In genomic region chr1:172708452-172708851, GRCh38 we compare ENCODE assay signal across 15 cellular contexts. TPM values are rescaled to one million over a fixed set of nuclear protein-coding genes. Genes with fewer than 3 reads are reported as not detected.
DNase-seq lines count a peak whose midpoint lies in the region; ATAC-seq lines count a peak whose summit lies in the region.
"Had no signal": no experiment of that assay in that cellular context is flagged by ENCODE, and none has a peak within 500 bp of the region (broad histone marks: within the 10 kb centered on the region; RNA-seq: fewer than 3 reads in every experiment).

No MANE protein-coding gene starts in this region.

- no peak overlapping the region for H3K4me3 ChIP-seq in Karpas-422 (ENCODE audit: low read length)
- H3K4me3 ChIP-seq: GM12878, GM23248, prostate gland had no signal

- peaks cover 2% of the 10 kb centered on the region for H3K9me3 Mint-ChIP-seq in activated naive CD8-positive, alpha-beta T cell treated with anti-CD3 and anti-CD28 coated beads for 36 hours
- H3K9me3 Mint-ChIP-seq: activated B cell treated with CpG ODN at 0.5 μM for 24 hours had no signal

- H3K79me2 ChIP-seq in Karpas-422 (ENCODE audit: low read length) = no peaks in the 10 kb centered on the region

- no peak overlapping the region for H2AFZ ChIP-seq in Karpas-422 (ENCODE audit: low read length)
- H2AFZ ChIP-seq: GM23248 had no signal

- ATAC-seq in GM18520 (IDR thresholded peaks at IDR 0.05; ENCODE audit: unreplicated experiment) = no peak
- ATAC-seq in GM18517 (IDR thresholded peaks at IDR 0.05; ENCODE audit: unreplicated experiment) = no peak
- ATAC-seq: foreskin keratinocyte, GM12878 had no signal

- peaks cover 50% of the 10 kb centered on the region for H3K4me1 Mint-ChIP-seq in activated naive CD8-positive, alpha-beta T cell treated with anti-CD3 and anti-CD28 coated beads for 36 hours
- H3K4me1 Mint-ChIP-seq: activated B cell treated with CpG ODN at 0.5 μM for 24 hours had no signal

- H3K4me2 ChIP-seq in Karpas-422 (ENCODE audit: low read depth, low read length, poor library complexity, severe bottlenecking) = no peak overlapping the region
- H3K4me2 ChIP-seq: SK-N-SH had no signal

- peak overlapping the region; percentile 77 for H3K27ac Mint-ChIP-seq in activated naive CD8-positive, alpha-beta T cell treated with anti-CD3 and anti-CD28 coated beads for 36 hours
- H3K27ac Mint-ChIP-seq: activated B cell treated with CpG ODN at 0.5 μM for 24 hours had no signal

- no peaks in the 10 kb centered on the region for H3K27me3 Mint-ChIP-seq in activated naive CD8-positive, alpha-beta T cell treated with anti-CD3 and anti-CD28 coated beads for 36 hours
- H3K27me3 Mint-ChIP-seq: activated B cell treated with CpG ODN at 0.5 μM for 24 hours had no signal

- no peak overlapping the region for H3K27ac ChIP-seq in Karpas-422 (ENCODE audit: low read length)
- H3K27ac ChIP-seq: foreskin keratinocyte, GM23248, prostate gland had no signal

- H3K36me3 Mint-ChIP-seq in activated naive CD8-positive, alpha-beta T cell treated with anti-CD3 and anti-CD28 coated beads for 36 hours = peaks cover 2% of the 10 kb centered on the region

- peak overlapping the region; percentile 12 for H3K4me3 Mint-ChIP-seq in activated naive CD8-positive, alpha-beta T cell treated with anti-CD3 and anti-CD28 coated beads for 36 hours
- H3K4me3 Mint-ChIP-seq: activated B cell treated with CpG ODN at 0.5 μM for 24 hours had no signal

- H3K27me3 ChIP-seq in Karpas-422 (ENCODE audit: low read length) = no peaks in the 10 kb centered on the region
- H3K27me3 ChIP-seq: foreskin keratinocyte had no signal

- H3K9ac ChIP-seq in Karpas-422 (ENCODE audit: low read length) = no peak overlapping the region
- H3K9ac ChIP-seq: GM23248, SK-N-SH had no signal

- no peaks in the 10 kb centered on the region for H3K4me1 ChIP-seq in Karpas-422 (ENCODE audit: low read length)
- H3K4me1 ChIP-seq: prostate gland had no signal

- no peaks in the 10 kb centered on the region for H4K20me1 ChIP-seq in Karpas-422 (ENCODE audit: insufficient read depth, low read depth, low read length)

- no peaks in the 10 kb centered on the region for H3K9me2 ChIP-seq in Karpas-422 (replicated peaks; ENCODE audit: insufficient read depth, low read length)
- H3K9me2 ChIP-seq: SK-N-SH had no signal

- no peaks in the 10 kb centered on the region for H3K9me3 ChIP-seq in Karpas-422 (ENCODE audit: low read length)
- H3K9me3 ChIP-seq: prostate gland, SK-N-SH had no signal

- peak in 2 of 3 donors; percentile 24 to 48 for DNase-seq in stimulated activated CD4-positive, alpha-beta T cell treated with anti-CD3 and anti-CD28 coated beads, Interleukin-12 subunit alpha, Interleukin-12 subunit beta, amount 100 ng/mL, for 48 hours (ENCODE audit: low read depth in 2 of 3, low spot score in 1 of 3)
- no peak for DNase-seq in stimulated activated CD4-positive, alpha-beta T cell treated with anti-CD3 and anti-CD28 coated beads, Interleukin-2, amount 100 ng/mL, for 48 hours
- peak; percentile 50 for DNase-seq in activated CD4-positive, alpha-beta T cell treated with anti-CD3 and anti-CD28 coated beads for 48 hours
- peak; percentile 44 for DNase-seq in activated naive CD8-positive, alpha-beta T cell treated with anti-CD3 and anti-CD28 coated beads for 36 hours
- peak; percentile 42 for DNase-seq in stimulated activated naive CD4-positive, alpha-beta T cell treated with Interleukin-2 at 50 U/mL for 16 hours (lab: John Stamatoyannopoulos, UW)
- no peak for DNase-seq in Karpas-422
- DNase-seq: activated B cell treated with CpG ODN at 0.5 μM for 24 hours, foreskin keratinocyte, GM23248, NCI-H2081, SK-N-SH had no signal

- no peaks in the 10 kb centered on the region for H3K36me3 ChIP-seq in Karpas-422 (ENCODE audit: insufficient read depth, low read length)
- H3K36me3 ChIP-seq: prostate gland had no signal

RNA-seq across cellular contexts. Expression of gene FASLG, which starts 49.5 kb away (rescaled TPM):
- total RNA-seq in activated naive CD8-positive, alpha-beta T cell treated with anti-CD3 and anti-CD28 coated beads for 36 hours = 10 to 100 TPM; 11.8 to 12.5 TPM
- total RNA-seq in Karpas-422 (2014; rRNA removed; shearing (Covaris generic); ENCODE audit: low replicate concordance) = not detected in 2 replicates
- total RNA-seq: activated B cell treated with CpG ODN at 0.5 μM for 24 hours, foreskin keratinocyte, GM23248, prostate gland had no signal

Comparison
In these comparisons a context has a peak if more than half of its experiments do, and no peak if none do; other contexts are left out.
1. DNase-seq: peak in stimulated activated CD4-positive, alpha-beta T cell treated with anti-CD3 and anti-CD28 coated beads, Interleukin-12 subunit alpha, Interleukin-12 subunit beta, amount 100 ng/mL, for 48 hours (2 of 3), activated CD4-positive, alpha-beta T cell treated with anti-CD3 and anti-CD28 coated beads for 48 hours (single experiment), activated naive CD8-positive, alpha-beta T cell treated with anti-CD3 and anti-CD28 coated beads for 36 hours (single experiment) and stimulated activated naive CD4-positive, alpha-beta T cell treated with Interleukin-2 at 50 U/mL for 16 hours (single experiment); none in stimulated activated CD4-positive, alpha-beta T cell treated with anti-CD3 and anti-CD28 coated beads, Interleukin-2, amount 100 ng/mL, for 48 hours (0 of 2) and Karpas-422 (single experiment).
2. RNA of gene FASLG, which starts 49.5 kb away (total RNA-seq): 11.8 to 12.5 TPM in activated naive CD8-positive, alpha-beta T cell treated with anti-CD3 and anti-CD28 coated beads for 36 hours; not detected in Karpas-422; every median in the first group is over 10 times any median in the second.